Comparison of ENCODE assay signal across 8 cellular contexts in the genomic region with DNA sequence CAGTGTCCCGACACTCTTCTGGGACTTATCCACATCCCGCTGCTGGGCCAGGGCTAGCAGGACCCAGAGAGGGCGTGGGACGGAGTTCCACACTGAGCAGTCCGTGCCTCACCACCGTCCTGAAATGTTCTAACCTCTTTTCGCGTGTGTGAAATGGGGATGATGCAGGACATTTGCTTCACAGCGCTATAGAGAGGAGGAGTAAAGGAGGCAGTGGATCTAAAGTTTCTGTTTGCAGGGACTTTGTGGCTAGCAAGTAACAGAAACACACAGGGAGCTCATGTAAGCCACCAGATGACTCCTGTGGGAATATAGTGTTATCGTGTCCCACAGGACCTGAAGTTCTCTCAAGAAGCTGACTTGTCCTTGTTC. TPM values are rescaled to one million over a fixed set of nuclear protein-coding genes. Genes with fewer than 3 reads are reported as not detected.
DNase-seq lines count a peak whose midpoint lies in the region; ATAC-seq and TF ChIP-seq lines count a peak whose summit lies in the region.

No MANE protein-coding gene starts in this region.

- peaks cover 13 to 23% (median 14%) of the 10 kb centered on the region in 4 donors for H3K4me1 ChIP-seq in upper lobe of left lung

- peak; percentile 15 for DNase-seq in G401 (ENCODE audit: low spot score)
- peak; percentile 32 for DNase-seq in NAMALWA (ENCODE audit: low spot score)
- peak; percentile 25 for DNase-seq in choroid plexus epithelial cell (ENCODE audit: low read depth)
- DNase-seq in lung microvascular endothelial cell (ENCODE audit: low read depth in 2 of 2): peak; percentile 26 to 31
- no peak for DNase-seq in upper lobe of left lung
- DNase-seq in central memory CD4-positive, alpha-beta T cell: no peak
- no peak for DNase-seq in NCI-H446 treated with DMSO at 0.1 percent for 48 hours (lab: John Stamatoyannopoulos, UW)

- TF ChIP-seq CTCF in choroid plexus epithelial cell (conservative IDR thresholded peaks at IDR 0.05; ENCODE audit: low read depth, low read length) (no peak), upper lobe of left lung (IDR thresholded peaks at IDR 0.05) (no peak)

- H3K36me3 ChIP-seq in upper lobe of left lung: peaks cover 0 to 15% (median 10%) of the 10 kb centered on the region in 4 donors

- ATAC-seq in upper lobe of left lung (ENCODE audit: low FRiP score in 2 of 2) (peak; percentile 38 to 47), GM18868 (IDR thresholded peaks at IDR 0.05; ENCODE audit: unreplicated experiment) (no peak)

- TF ChIP-seq POLR2A in upper lobe of left lung (IDR thresholded peaks at IDR 0.05): no peak

- WGBS in upper lobe of left lung, 2 donors: 0 to 2% methylated on average over 4 to 10 of the region's 10 CpGs

- H3K9me3 ChIP-seq in upper lobe of left lung: no peaks in the 10 kb centered on the region

- H3K4me3 ChIP-seq in choroid plexus epithelial cell (ENCODE audit: low read depth, low read length) (peak overlapping the region; percentile 92), upper lobe of left lung (peak overlapping the region; percentile 57 to 83 (median 71))

- in situ Hi-C loops in G401 (cut with HindIII; ENCODE audit: low sequenced_read_pairs): no loop called here

- TF ChIP-seq EP300 in upper lobe of left lung (IDR thresholded peaks at IDR 0.05): no peak

- H3K27ac ChIP-seq in upper lobe of left lung: peak overlapping the region; percentile 76 to 95 (median 84)

- H3K27me3 ChIP-seq in upper lobe of left lung: no peaks in the 10 kb centered on the region

RNA-seq across cellular contexts. Expression of a gene that starts 0.6 kb away (rescaled TPM):
- 78.9 and 91.6 TPM in 2 replicates for total RNA-seq in G401 (2014; rRNA removed; shearing (Covaris generic))
- total RNA-seq in lung microvascular endothelial cell (27.7 and 34.5 TPM in 2 replicates), upper lobe of left lung (10 to 100 TPM; 31.5 to 58.5 (median 43.3) TPM)

RNA-seq across cellular contexts. Expression of a gene that starts 5.5 kb away (rescaled TPM):
- 22.4 and 23.9 TPM in 2 replicates for total RNA-seq in G401 (2014; rRNA removed; shearing (Covaris generic))
- total RNA-seq in lung microvascular endothelial cell: 22.2 and 44.0 TPM in 2 replicates
- 100 to 1,000 TPM in 5 of 6 donors, 10 to 100 TPM in 1; 90.2 to 192 (median 110) TPM for total RNA-seq in upper lobe of left lung

RNA-seq across cellular contexts. Expression of a gene that starts 29.1 kb away (rescaled TPM):
- 0.17 and 1.4 TPM in 2 replicates for total RNA-seq in G401 (2014; rRNA removed; shearing (Covaris generic))
- total RNA-seq in lung microvascular endothelial cell (5.2 and 23.8 TPM in 2 replicates), upper lobe of left lung (10 to 100 TPM in 1 of 6 donors, 1 to 10 TPM in 5; 2.6 to 14.9 (median 5.2) TPM)

RNA-seq across cellular contexts. Expression of a gene that starts 36.6 kb away (rescaled TPM):
- 10.4 and 15.2 TPM in 2 replicates for total RNA-seq in G401 (2014; rRNA removed; shearing (Covaris generic))
- total RNA-seq in lung microvascular endothelial cell: 3.1 and 7.7 TPM in 2 replicates
- 10 to 100 TPM; 19.1 to 52.2 (median 31.1) TPM for total RNA-seq in upper lobe of left lung

RNA-seq across cellular contexts. Expression of a gene that starts 50.3 kb away (rescaled TPM):
- 13.0 and 19.4 TPM in 2 replicates for total RNA-seq in G401 (2014; rRNA removed; shearing (Covaris generic))
- total RNA-seq in lung microvascular endothelial cell: 13.1 and 16.3 TPM in 2 replicates
- total RNA-seq in upper lobe of left lung: 10 to 100 TPM; 10.1 to 24.3 (median 16.5) TPM

Comparison
In these comparisons a context has a peak if more than half of its experiments do, and no peak if none do; other contexts are left out.
1. DNase-seq: peak in G401 (single experiment), NAMALWA (single experiment), choroid plexus epithelial cell (single experiment) and lung microvascular endothelial cell (2 of 2); none in upper lobe of left lung (0 of 2), central memory CD4-positive, alpha-beta T cell (single experiment) and NCI-H446 treated with DMSO at 0.1 percent for 48 hours (single experiment).